In genomic region chr3:45826908-45827307, GRCh38 we compare ENCODE assay signal across 22 cellular contexts. TPM values are rescaled to one million over a fixed set of nuclear protein-coding genes. Genes with fewer than 3 reads are reported as not detected.
"Had no signal": no experiment of that assay in that cellular context is flagged by ENCODE, and none has a peak within 500 bp of the region (broad histone marks: within the 10 kb centered on the region; RNA-seq: fewer than 3 reads in every experiment).

No MANE protein-coding gene starts in this region.

- DNase-seq: colonic mucosa; effector CD8-positive, alpha-beta T cell; heart left ventricle; hippocampal formation; midbrain; retina; spleen; stimulated activated CD4-positive, alpha-beta T cell treated with anti-CD3 and anti-CD28 coated beads, Interleukin-15, amount 100 ng/mL, for 24 hours; stimulated activated CD4-positive, alpha-beta T cell treated with anti-CD3 and anti-CD28 coated beads, Interleukin-1b, Interleukin-23, amount 100 ng/mL, for 48 hours; stimulated activated CD4-positive, alpha-beta T cell treated with anti-CD3 and anti-CD28 coated beads, Interleukin-4, amount 100 ng/mL, for 24 hours; stimulated activated naive B cell treated with anti-CD40 and anti-IgM and Interleukin-4, amounts not matched to agents 10 μg/mL and 1 μg/mL and 100 μg/mL, for 72 hours; stimulated activated naive CD8-positive, alpha-beta T cell treated with anti-CD3 and anti-CD28 coated beads, Interleukin-15, amount 100 ng/mL, for 72 hours; testis had no signal

- H3K9me3 ChIP-seq: colonic mucosa, heart left ventricle, prostate gland, spleen, testis, tibial nerve had no signal

- H3K4me3 ChIP-seq: colonic mucosa, heart left ventricle, prostate gland, spleen, testis, tibial nerve had no signal

- ATAC-seq: esophagus mucosa, heart left ventricle, left lobe of liver, sciatic nerve had no signal

- FAIRE-seq: frontal cortex, islet of Langerhans had no signal

- H3K27me3 ChIP-seq: colonic mucosa, heart left ventricle, spleen, testis, tibial nerve had no signal

- H3K79me2 ChIP-seq: parathyroid adenoma had no signal

- H2AFZ ChIP-seq: parathyroid adenoma had no signal

- H3K4me1 ChIP-seq: colonic mucosa, heart left ventricle, parathyroid adenoma, prostate gland, spleen, testis, tibial nerve had no signal

- H3K9ac ChIP-seq: parathyroid adenoma had no signal

- H3K27ac ChIP-seq: colonic mucosa, heart left ventricle, parathyroid adenoma, prostate gland, spleen, testis, tibial nerve had no signal

RNA-seq across cellular contexts. Expression of gene SLC6A20, which starts 30.6 kb away (rescaled TPM):
- polyA plus RNA-seq: fibroblast of lung had no signal

RNA-seq across cellular contexts. Expression of gene CCR9, which starts 59.4 kb away (rescaled TPM):
- polyA plus RNA-seq: fibroblast of lung had no signal
